In the genomic region with DNA sequence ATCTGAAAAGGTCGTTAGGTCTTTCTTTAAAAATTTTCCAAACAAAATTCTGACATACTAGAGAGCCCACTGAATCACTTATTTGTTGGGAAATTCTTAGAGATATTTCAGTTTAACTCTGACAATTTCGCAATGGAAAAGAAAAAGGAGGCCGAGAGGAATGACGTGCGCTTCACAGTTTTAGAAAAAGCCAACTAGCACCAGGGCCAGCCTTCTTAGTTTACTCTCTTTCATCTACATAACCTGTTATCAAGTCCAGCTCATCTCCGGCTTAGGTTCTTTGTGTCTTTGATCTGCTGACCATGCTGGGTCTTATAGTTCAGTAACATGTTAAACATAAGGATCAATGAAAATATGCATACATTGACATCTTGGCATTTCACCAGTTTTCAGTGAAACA, we compare ENCODE assay signal across 21 cellular contexts.
DNase-seq lines count a peak whose midpoint lies in the region; FAIRE-seq and TF ChIP-seq lines count a peak whose summit lies in the region.
"Had no signal": no experiment of that assay in that cellular context is flagged by ENCODE, and none has a peak within 500 bp of the region (broad histone marks: within the 10 kb centered on the region; RNA-seq: fewer than 3 reads in every experiment).

No MANE protein-coding gene starts in this region.

- no peak overlapping the region for H3K9ac ChIP-seq in HUES64 (ENCODE audit: low read depth, low read length)

- no peaks in the 10 kb centered on the region for H3K36me3 ChIP-seq in HUES64 (ENCODE audit: insufficient read depth, low read length)
- H3K36me3 ChIP-seq in bronchial epithelial cell (ENCODE audit: control insufficient read depth, insufficient read depth, low read length), result no peaks in the 10 kb centered on the region
- no peaks in the 10 kb centered on the region for H3K36me3 ChIP-seq in uterus
- H3K36me3 ChIP-seq: HAP-1, SJCRH30 had no signal

- FAIRE-seq in bronchial epithelial cell (lab: Jason Lieb, UNC), result peak; percentile 43
- FAIRE-seq: D721Med, GM18507 had no signal

- intact Hi-C loops in uterus (cut with DNase I; ENCODE audit: low total_unique reads), result no loop called here

- H3K4me3 ChIP-seq in AG10803 (ENCODE audit: low read length), result no peak overlapping the region
- no peak overlapping the region for H3K4me3 ChIP-seq in HUES64 (ENCODE audit: low read length)
- H3K4me3 ChIP-seq in bronchial epithelial cell (ENCODE audit: low read depth, low read length), result no peak overlapping the region
- H3K4me3 ChIP-seq in fibroblast of pulmonary artery (replicated peaks; ENCODE audit: low read depth, low read length), result no peak overlapping the region
- H3K4me3 ChIP-seq in uterus, result no peak overlapping the region
- H3K4me3 ChIP-seq: HAP-1, PC-9, SJCRH30 had no signal

- TF ChIP-seq POLR2A in erythroblast (IDR thresholded peaks at IDR 0.05; ENCODE audit: low read length) (no peak), uterus (IDR thresholded peaks at IDR 0.05) (no peak)

- 78% methylated on average over 6 of the region's 6 CpGs for WGBS in HUES64

- TF ChIP-seq CTCF in AG10803 (conservative IDR thresholded peaks at IDR 0.05; ENCODE audit: low read length) (no peak), bronchial epithelial cell (IDR thresholded peaks at IDR 0.05; ENCODE audit: insufficient read depth, low read length, severe bottlenecking) (no peak), fibroblast of pulmonary artery (IDR thresholded peaks at IDR 0.05; ENCODE audit: low read length, missing control alignments) (no peak), uterus (IDR thresholded peaks at IDR 0.05) (no peak)

- no peaks in the 10 kb centered on the region for H3K9me3 ChIP-seq in HUES64 (ENCODE audit: insufficient read depth, low read depth, low read length)
- no peaks in the 10 kb centered on the region for H3K9me3 ChIP-seq in uterus
- H3K9me3 ChIP-seq: HAP-1, SJCRH30 had no signal

- H3K4me1 ChIP-seq in HUES64 (ENCODE audit: insufficient read depth, low read length) (peaks cover 42% of the 10 kb centered on the region), uterus (no peaks in the 10 kb centered on the region)
- H3K4me1 ChIP-seq: HAP-1, SJCRH30 had no signal

- 0 out of 2 replicates have a peak overlapping the region, but pooled peaks have one; percentile 5 for H3K27ac ChIP-seq in HUES64 (ENCODE audit: low read depth, low read length)
- H3K27ac ChIP-seq in uterus, result no peak overlapping the region
- H3K27ac ChIP-seq: 22Rv1, PC-9, SJCRH30 had no signal

- no peaks in the 10 kb centered on the region for H3K27me3 ChIP-seq in HUES64 (ENCODE audit: insufficient read depth, low read length)
- H3K27me3 ChIP-seq in bronchial epithelial cell (ENCODE audit: control insufficient read depth, insufficient read depth, low read length), result no peaks in the 10 kb centered on the region
- H3K27me3 ChIP-seq in uterus, result no peaks in the 10 kb centered on the region
- H3K27me3 ChIP-seq: SJCRH30 had no signal

- DNase-seq in AG10803 (ENCODE audit: low read depth) (peak; percentile 14), bronchial epithelial cell (ENCODE audit: low read depth) (no peak), fibroblast of pulmonary artery (ENCODE audit: low read depth) (peak; percentile 20), erythroblast (lab: John Stamatoyannopoulos, UW) (no peak), NCI-H2081 (lab: John Stamatoyannopoulos, UW) (no peak), SKM-1 (lab: John Stamatoyannopoulos, UW; ENCODE audit: unreplicated experiment) (no peak), uterus (no peak)
- DNase-seq: CD4-positive, CD25-positive, alpha-beta regulatory T cell; NCI-H1092 treated with DMSO at 0.1 percent for 48 hours; NCI-H1436; NCI-H187; NCI-H2107; NCI-H446 treated with DMSO at 0.1 percent for 48 hours; NCI-H526 treated with DMSO at 0.1 percent for 48 hours; PC-9; SJCRH30 had no signal

Comparison
In these comparisons a context has a peak if more than half of its experiments do, and no peak if none do; other contexts are left out.
1. DNase-seq: peak in AG10803 (single experiment) and fibroblast of pulmonary artery (single experiment); none in bronchial epithelial cell (single experiment), erythroblast (0 of 2), NCI-H2081 (0 of 2), SKM-1 (single experiment) and uterus (0 of 2).